In genomic region chr10:121152935-121153334, GRCh38 we compare ENCODE assay signal across 19 cellular contexts.
DNase-seq lines count a peak whose midpoint lies in the region; ATAC-seq and TF ChIP-seq lines count a peak whose summit lies in the region.
"Had no signal": no experiment of that assay in that cellular context is flagged by ENCODE, and none has a peak within 500 bp of the region (broad histone marks: within the 10 kb centered on the region; RNA-seq: fewer than 3 reads in every experiment).

No MANE protein-coding gene starts in this region.

- POLR2A ChIA-PET in MCF 10A (lab: Yijun Ruan, JAX) = interaction anchor here (0.7 kb wide), 1 partner anchor 61 kb away, joined by 3 read pairs; no protein-coding TSS in a partner anchor

- H3K27ac ChIP-seq in mammary epithelial cell (ENCODE audit: insufficient read depth, low read depth, low read length) (no peak overlapping the region), neural progenitor cell (no peak overlapping the region), body of pancreas (no peak overlapping the region)
- H3K27ac ChIP-seq: BLaER1, GM23248, HL-60 had no signal

- H3K9me3 Mint-ChIP-seq in MCF 10A (ENCODE audit: unreplicated experiment) = no peaks in the 10 kb centered on the region
- H3K9me3 Mint-ChIP-seq in neural progenitor cell = peaks cover 5% of the 10 kb centered on the region

- H3K4me1 Mint-ChIP-seq in MCF 10A (ENCODE audit: insufficient read depth, unreplicated experiment) (peaks cover 14% of the 10 kb centered on the region), neural progenitor cell (peaks cover 15% of the 10 kb centered on the region)
- H3K4me1 Mint-ChIP-seq: CD14-positive monocyte; CD4-positive, alpha-beta memory T cell had no signal

- H4K20me1 ChIP-seq in mammary epithelial cell (ENCODE audit: insufficient read depth, low read length) (no peaks in the 10 kb centered on the region), neural progenitor cell (ENCODE audit: low read depth) (no peaks in the 10 kb centered on the region)
- H4K20me1 ChIP-seq: BLaER1 had no signal

- intact Hi-C loops in mammary epithelial cell (cut with micrococcal nuclease) (no loop called here), MCF 10A (cut with micrococcal nuclease) (no loop called here), body of pancreas (cut with DNase I) (no loop called here)

- H3K9me3 ChIP-seq in mammary epithelial cell (replicated peaks; ENCODE audit: insufficient read depth, low read length) (no peaks in the 10 kb centered on the region), neural progenitor cell (ENCODE audit: low read depth) (no peaks in the 10 kb centered on the region), body of pancreas (no peaks in the 10 kb centered on the region)
- H3K9me3 ChIP-seq: BLaER1 had no signal

- H3K36me3 Mint-ChIP-seq in MCF 10A (ENCODE audit: insufficient read depth, unreplicated experiment) (no peaks in the 10 kb centered on the region), neural progenitor cell (peaks cover 4% of the 10 kb centered on the region)
- H3K36me3 Mint-ChIP-seq: CD14-positive monocyte; CD4-positive, alpha-beta memory T cell had no signal

- H3K27me3 ChIP-seq in mammary epithelial cell (ENCODE audit: insufficient read depth, low read length) = no peaks in the 10 kb centered on the region
- H3K27me3 ChIP-seq in neural progenitor cell = no peaks in the 10 kb centered on the region
- no peaks in the 10 kb centered on the region for H3K27me3 ChIP-seq in body of pancreas
- H3K27me3 ChIP-seq: BLaER1 had no signal

- H2AFZ ChIP-seq in mammary epithelial cell (ENCODE audit: low read depth, low read length) (no peak overlapping the region), neural progenitor cell (replicated peaks) (peak overlapping the region; percentile 8)
- H2AFZ ChIP-seq: GM23248 had no signal

- H3K4me2 ChIP-seq in mammary epithelial cell (ENCODE audit: insufficient read depth, low read depth, low read length) (no peak overlapping the region), neural progenitor cell (no peak overlapping the region)
- H3K4me2 ChIP-seq: BLaER1 had no signal

- H3K27ac Mint-ChIP-seq in MCF 10A (ENCODE audit: low read depth, unreplicated experiment) (no peak overlapping the region), neural progenitor cell (no peak overlapping the region)
- H3K27ac Mint-ChIP-seq: CD14-positive monocyte; CD4-positive, alpha-beta memory T cell had no signal

- H3K9ac ChIP-seq in mammary epithelial cell (ENCODE audit: insufficient read depth, low read length) (no peak overlapping the region), neural progenitor cell (no peak overlapping the region)
- H3K9ac ChIP-seq: BLaER1, GM23248 had no signal

- CTCF ChIA-PET in mammary epithelial cell (lab: Charles Lee; ENCODE audit: low non-redundant PET) (no interaction called here), MCF 10A (lab: Yijun Ruan, JAX) (interaction anchor here (0.5 kb wide), 1 partner anchor 47 kb away, joined by 3 read pairs; no protein-coding TSS in a partner anchor)

- in situ Hi-C loops in mammary epithelial cell (cut with MboI; ENCODE audit: low sequenced_read_pairs in 2 of 2) = no loop called here

- H3K4me3 Mint-ChIP-seq in MCF 10A (ENCODE audit: unreplicated experiment) (no peak overlapping the region), neural progenitor cell (no peak overlapping the region)
- H3K4me3 Mint-ChIP-seq: CD14-positive monocyte; CD4-positive, alpha-beta memory T cell had no signal

- no peak overlapping the region for H3K4me3 ChIP-seq in mammary epithelial cell (replicated peaks in 1 of 3; ENCODE audit: insufficient read depth in 1 of 3, low read depth in 2 of 3, low read length in 3 of 3)
- no peak overlapping the region for H3K4me3 ChIP-seq in epithelial cell of esophagus (ENCODE audit: low read length)
- H3K4me3 ChIP-seq in neural progenitor cell = no peak overlapping the region
- H3K4me3 ChIP-seq in body of pancreas = no peak overlapping the region
- H3K4me3 ChIP-seq: BLaER1, GM12878, GM23248 had no signal

- TF ChIP-seq POLR2A in body of pancreas (IDR thresholded peaks at IDR 0.05) = no peak

- BruUV-seq in mammary epithelial cell (replicated peaks; lab: Mats Ljungman, UMichigan) = no TSS peak
- BruUV-seq in MCF 10A (replicated peaks; lab: Mats Ljungman, UMichigan) = no TSS peak

- no peaks in the 10 kb centered on the region for H3K27me3 Mint-ChIP-seq in MCF 10A (ENCODE audit: insufficient read depth, unreplicated experiment)
- peaks cover 6% of the 10 kb centered on the region for H3K27me3 Mint-ChIP-seq in neural progenitor cell (ENCODE audit: insufficient read depth, low read depth)

- H3K4me1 ChIP-seq in mammary epithelial cell (ENCODE audit: insufficient read depth, low read length) (peaks cover 24% of the 10 kb centered on the region), neural progenitor cell (peaks cover 8% of the 10 kb centered on the region), body of pancreas (peaks cover 8% of the 10 kb centered on the region)
- H3K4me1 ChIP-seq: BLaER1 had no signal

- dilution Hi-C loops in mammary epithelial cell (cut with HindIII; ENCODE audit: low sequenced_read_pairs) = no loop called here

- DNase-seq in mammary epithelial cell = peak; percentile 27
- no peak for DNase-seq in MCF 10A (ENCODE audit: unreplicated experiment)
- DNase-seq in epithelial cell of esophagus (ENCODE audit: low read depth) = peak; percentile 52
- no peak for DNase-seq in neural progenitor cell (ENCODE audit: low spot score)
- no peak for DNase-seq in DMS79 (lab: John Stamatoyannopoulos, UW)
- DNase-seq in NOMO-1 treated with DMSO at 0.1 percent for 48 hours (lab: John Stamatoyannopoulos, UW; ENCODE audit: unreplicated experiment) = no peak
- no peak for DNase-seq in NCI-H345 (lab: John Stamatoyannopoulos, UW)
- no peak for DNase-seq in body of pancreas
- DNase-seq: 8988T; CD4-positive, alpha-beta memory T cell; DND-41; EL; GM23248; HCEC 1CT; IMR-90 had no signal

- H3K36me3 ChIP-seq in mammary epithelial cell (ENCODE audit: insufficient read depth, low read length) (no peaks in the 10 kb centered on the region), neural progenitor cell (no peaks in the 10 kb centered on the region), body of pancreas (replicated peaks in 1 of 2; ENCODE audit: insufficient read depth in 1 of 2, low read depth in 2 of 2) (no peaks in the 10 kb centered on the region)
- H3K36me3 ChIP-seq: BLaER1 had no signal

- H3K79me2 ChIP-seq in mammary epithelial cell (ENCODE audit: insufficient read depth, low read length) = no peaks in the 10 kb centered on the region
- no peaks in the 10 kb centered on the region for H3K79me2 ChIP-seq in neural progenitor cell (ENCODE audit: low read depth)

- H3F3A ChIP-seq in neural progenitor cell (ENCODE audit: low read depth) = peaks cover 8% of the 10 kb centered on the region

- 93% methylated on average over 1 of the region's 1 CpG for WGBS in mammary epithelial cell (ENCODE audit: low coverage, missing lambda C conversion rate)
- 76 to 82% methylated on average over 1 of the region's 1 CpG for WGBS in body of pancreas, 2 donors

- no peak for ATAC-seq in body of pancreas
- ATAC-seq: GM12878 had no signal

- no peak for TF ChIP-seq CTCF in mammary epithelial cell (conservative IDR thresholded peaks at IDR 0.05 in 1 of 2, IDR thresholded peaks at IDR 0.05 in 1 of 2; ENCODE audit: extremely low read depth in 1 of 2, insufficient read depth in 1 of 2, low read depth in 1 of 2, low read length in 2 of 2)
- no peak for TF ChIP-seq CTCF in MCF 10A (IDR thresholded peaks at IDR 0.05; ENCODE audit: unreplicated experiment)
- no peak for TF ChIP-seq CTCF in epithelial cell of esophagus (IDR thresholded peaks at IDR 0.05; ENCODE audit: insufficient read depth, low read depth, low read length, missing control alignments)
- no peak for TF ChIP-seq CTCF in neural progenitor cell (IDR thresholded peaks at IDR 0.05)
- TF ChIP-seq CTCF in body of pancreas (IDR thresholded peaks at IDR 0.05) = no peak

Comparison
In these comparisons a context has a peak if more than half of its experiments do, and no peak if none do; other contexts are left out.
1. DNase-seq: peak in mammary epithelial cell (single experiment) and epithelial cell of esophagus (single experiment); none in MCF 10A (single experiment), neural progenitor cell (single experiment), DMS79 (single experiment), NOMO-1 treated with DMSO at 0.1 percent for 48 hours (single experiment), NCI-H345 (single experiment) and body of pancreas (0 of 4).